15 cellular contexts compared by ENCODE assay signal in the genomic region with DNA sequence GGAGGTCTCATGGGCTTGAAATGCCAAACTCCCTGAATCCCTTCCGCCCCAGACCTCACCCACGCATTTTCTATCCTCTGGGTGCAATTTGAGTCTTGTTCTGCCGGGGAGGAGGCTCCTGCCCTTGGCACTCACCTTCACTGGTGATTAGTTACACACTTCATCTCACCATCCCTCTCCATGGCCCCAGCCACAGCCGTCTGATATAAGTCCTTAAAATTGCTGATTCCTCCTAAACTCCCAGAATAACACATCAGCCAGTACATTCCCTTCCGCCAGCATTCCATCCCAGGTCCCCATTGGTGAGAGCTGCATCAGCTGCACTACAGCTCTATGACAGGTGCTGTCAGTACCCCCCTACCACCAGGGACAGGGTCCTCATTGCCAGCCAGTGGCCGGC. TPM values are rescaled to one million over a fixed set of nuclear protein-coding genes. Genes with fewer than 3 reads are reported as not detected.
"Had no signal": no experiment of that assay in that cellular context is flagged by ENCODE, and none has a peak within 500 bp of the region (broad histone marks: within the 10 kb centered on the region; RNA-seq: fewer than 3 reads in every experiment).

No MANE protein-coding gene starts in this region.

- H3K9me3 ChIP-seq: gastrocnemius medialis, neutrophil, tibial artery, vagina had no signal

- H3K9me3 Mint-ChIP-seq: central memory CD8-positive, alpha-beta T cell had no signal

- H3K27ac ChIP-seq: epithelial cell of prostate, neutrophil, SK-N-MC, tibial artery, vagina had no signal

- ATAC-seq: gastrocnemius medialis had no signal

- H3K27me3 ChIP-seq: gastrocnemius medialis, neutrophil, tibial artery, vagina had no signal

- H3K4me3 Mint-ChIP-seq: central memory CD8-positive, alpha-beta T cell had no signal

- H3K4me3 ChIP-seq: gastrocnemius medialis, SK-N-MC, skin epidermis, tibial artery, vagina had no signal

- H3K27me3 Mint-ChIP-seq: central memory CD8-positive, alpha-beta T cell had no signal

- DNase-seq: activated effector memory CD4-positive, alpha-beta T cell treated with anti-CD3 and anti-CD28 coated beads, Interleukin-2, amount 50 U/mL, for 16 hours; cortex of kidney; effector memory CD4-positive, alpha-beta T cell; gastrocnemius medialis; retina; stimulated activated CD4-positive, alpha-beta T cell treated with anti-CD3 and anti-CD28 coated beads, Interleukin-4, amount 100 ng/mL, for 4 hours; T-helper 2 cell; tibial artery had no signal

RNA-seq across cellular contexts. Expression of gene FBXO15, which starts 4.6 kb away (rescaled TPM):
- total RNA-seq: gastrocnemius medialis, lower leg skin, vagina had no signal
